In the genomic region with DNA sequence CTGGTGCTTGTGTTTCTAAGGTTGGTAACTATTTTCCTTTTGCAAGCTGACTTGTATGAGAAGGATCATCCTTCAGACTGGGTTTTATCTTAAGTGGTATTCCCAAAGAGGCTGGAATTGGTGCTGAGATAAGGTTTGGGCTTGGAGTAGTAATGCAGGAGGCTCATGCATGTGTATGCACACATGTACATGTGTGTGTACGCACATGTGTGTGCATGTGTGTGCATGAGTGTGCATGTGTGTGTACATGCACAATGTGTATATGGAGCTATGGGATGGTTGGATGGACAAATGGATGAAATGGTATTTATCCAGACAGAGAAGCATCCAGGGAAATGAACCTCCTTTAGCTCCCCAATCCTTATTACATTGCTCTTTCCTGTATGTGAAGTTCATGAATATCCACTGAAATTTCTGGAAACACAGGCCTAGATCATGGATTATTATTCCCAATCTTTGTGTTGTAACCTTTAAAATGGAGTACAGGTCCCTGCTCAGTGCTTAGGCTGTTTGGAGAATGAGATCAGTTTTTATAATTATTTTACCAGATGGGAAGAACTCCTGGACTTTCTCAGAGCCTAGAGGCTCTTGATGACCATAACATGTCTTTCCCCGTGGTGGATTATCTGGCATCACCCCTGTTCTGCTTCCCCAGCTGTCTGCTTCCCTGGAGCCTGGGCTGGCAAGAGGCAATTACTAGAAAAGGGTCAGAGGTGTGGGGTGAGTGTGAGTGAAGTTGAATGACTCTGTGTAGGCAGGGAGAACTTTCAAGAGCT, we compare ENCODE assay signal across 17 cellular contexts.
DNase-seq lines count a peak whose midpoint lies in the region; ATAC-seq, FAIRE-seq and TF ChIP-seq lines count a peak whose summit lies in the region.
"Had no signal": no experiment of that assay in that cellular context is flagged by ENCODE, and none has a peak within 500 bp of the region (broad histone marks: within the 10 kb centered on the region; RNA-seq: fewer than 3 reads in every experiment).

No MANE protein-coding gene starts in this region.

- H3F3A ChIP-seq in SK-N-SH (replicated peaks; ENCODE audit: insufficient read depth) = peaks cover 11% of the 10 kb centered on the region

- H3K27ac ChIP-seq in SK-N-SH (ENCODE audit: low read depth in 2 of 2, low read length in 1 of 2) (no peak overlapping the region), right atrium auricular region (no peak overlapping the region)
- H3K27ac ChIP-seq: A549, BLaER1 had no signal

- H3K36me3 Mint-ChIP-seq in neural crest cell (ENCODE audit: low read depth) = peaks cover 3% of the 10 kb centered on the region
- H3K36me3 Mint-ChIP-seq: CD14-positive monocyte; CD4-positive, alpha-beta memory T cell had no signal

- H3K9me2 ChIP-seq in SK-N-SH = no peaks in the 10 kb centered on the region

- no peaks in the 10 kb centered on the region for H3K9me3 Mint-ChIP-seq in neural crest cell

- DNase-seq in SK-N-SH (peak; percentile 16), left ventricle myocardium superior (no peak), right atrium auricular region (ENCODE audit: low spot score) (no peak), SK-N-DZ (ENCODE audit: low spot score) (peak; percentile 41), neural crest cell (ENCODE audit: low read depth, low spot score) (no peak), frontal cortex (ENCODE audit: low spot score in 2 of 2) (no peak)
- DNase-seq: AML-193; CD4-positive, alpha-beta memory T cell; DMS53; DND-41 had no signal

- H3K27me3 ChIP-seq in SK-N-SH (ENCODE audit: insufficient read depth) (no peaks in the 10 kb centered on the region), right atrium auricular region (no peaks in the 10 kb centered on the region)
- H3K27me3 ChIP-seq: BLaER1 had no signal

- intact Hi-C loops in left ventricle myocardium superior (cut with micrococcal nuclease) = no loop called here

- peaks cover 11 to 12% of the 10 kb centered on the region in 2 experiments; a peak in 3 of 4 replicates for H3K4me1 ChIP-seq in SK-N-SH (ENCODE audit: control insufficient read depth in 1 of 2, insufficient read depth in 2 of 2, low read depth in 1 of 2, low read length in 1 of 2)
- H3K4me1 ChIP-seq in right atrium auricular region = no peaks in the 10 kb centered on the region
- H3K4me1 ChIP-seq: BLaER1, HAP-1 had no signal

- POLR2A ChIA-PET in SK-N-SH (lab: Yijun Ruan, JAX) = no interaction called here

- H3K4me2 ChIP-seq in SK-N-SH = no peak overlapping the region
- H3K4me2 ChIP-seq: A549, BLaER1 had no signal

- CTCF ChIA-PET in SK-N-SH (lab: Yijun Ruan, JAX) = interaction anchor here (0.9 kb wide), 1 partner anchor 12 kb away, joined by 7 read pairs; no protein-coding TSS in a partner anchor

- no peaks in the 10 kb centered on the region for H3K4me1 Mint-ChIP-seq in neural crest cell
- H3K4me1 Mint-ChIP-seq: CD14-positive monocyte; CD4-positive, alpha-beta memory T cell had no signal

- no peak for TF ChIP-seq EP300 in SK-N-SH (IDR thresholded peaks at IDR 0.05; ENCODE audit: borderline replicate concordance in 1 of 2, low read depth in 1 of 2, low read length in 1 of 2)

- no peaks in the 10 kb centered on the region for H4K20me1 ChIP-seq in SK-N-SH (ENCODE audit: insufficient read depth)
- H4K20me1 ChIP-seq: BLaER1 had no signal

- H3K4me3 ChIP-seq in SK-N-SH (ENCODE audit: low read depth in 2 of 2, low read length in 1 of 2) = no peak overlapping the region
- no peak overlapping the region for H3K4me3 ChIP-seq in right atrium auricular region
- H3K4me3 ChIP-seq: A549, BLaER1, GM12878, HAP-1 had no signal

- H3K36me3 ChIP-seq in SK-N-SH (replicated peaks in 1 of 2; ENCODE audit: control insufficient read depth in 1 of 2, insufficient read depth in 2 of 2, low read length in 1 of 2) (no peaks in the 10 kb centered on the region), right atrium auricular region (no peaks in the 10 kb centered on the region)
- H3K36me3 ChIP-seq: BLaER1, HAP-1 had no signal

- H3K4me3 Mint-ChIP-seq in neural crest cell = no peak overlapping the region
- H3K4me3 Mint-ChIP-seq: CD14-positive monocyte; CD4-positive, alpha-beta memory T cell had no signal

- H3K9me3 ChIP-seq in SK-N-SH = no peaks in the 10 kb centered on the region
- peaks cover 0 to 9% of the 10 kb centered on the region in 2 donors for H3K9me3 ChIP-seq in right atrium auricular region
- H3K9me3 ChIP-seq: HAP-1 had no signal

- H3K27me3 Mint-ChIP-seq in neural crest cell (ENCODE audit: low read depth) = no peaks in the 10 kb centered on the region

- TF ChIP-seq RAD21 in SK-N-SH (IDR thresholded peaks at IDR 0.05; ENCODE audit: low read length) = no peak

- TF ChIP-seq CTCF in SK-N-SH (IDR thresholded peaks at IDR 0.05) = no peak
- TF ChIP-seq CTCF in right atrium auricular region (IDR thresholded peaks at IDR 0.05) = no peak
- no peak for TF ChIP-seq CTCF in neural crest cell (conservative IDR thresholded peaks at IDR 0.05)

- H2AFZ ChIP-seq in SK-N-SH (ENCODE audit: low read depth) = no peak overlapping the region

- H3K79me2 ChIP-seq in SK-N-SH (ENCODE audit: insufficient read depth) = no peaks in the 10 kb centered on the region

- H3K9ac ChIP-seq in SK-N-SH = no peak overlapping the region
- H3K9ac ChIP-seq: BLaER1 had no signal

- peak overlapping the region; percentile 35 for H3K27ac Mint-ChIP-seq in neural crest cell (ENCODE audit: unreplicated experiment)
- H3K27ac Mint-ChIP-seq: CD14-positive monocyte; CD4-positive, alpha-beta memory T cell had no signal

- 56% methylated on average over 2 of the region's 2 CpGs for WGBS in SK-N-SH (ENCODE audit: low lambda C conversion rate)

- no peak for ATAC-seq in SK-N-SH treated with all-trans-retinoic acid at 6 μM for 48 hours
- peak; percentile 47 for ATAC-seq in left ventricle myocardium superior
- no peak for ATAC-seq in HG02840 (IDR thresholded peaks at IDR 0.05; ENCODE audit: low FRiP score, unreplicated experiment)
- ATAC-seq: A549, GM12878 had no signal

- FAIRE-seq in frontal cortex (lab: Jason Lieb, UNC) = no peak
- FAIRE-seq: A549, GM12878 had no signal

TF ChIP-seq in SK-N-SH, 30 proteins besides CTCF, POLR2A, EP300 and RAD21:
- TF ChIP-seq POLR2AphosphoS5 (IDR thresholded peaks at IDR 0.05; ENCODE audit: low read depth, low read length) (no peak), RCOR1 (IDR thresholded peaks at IDR 0.05; ENCODE audit: low read length) (no peak)

TF ChIP-seq in SK-N-SH treated with all-trans-retinoic acid at 6 μM for 48 hours, 23 proteins besides CTCF, POLR2A, EP300 and RAD21:
- TF ChIP-seq ZFP3 (CRISPR knock-in tag; IDR thresholded peaks at IDR 0.05) (no peak), OSR1 (CRISPR knock-in tag; IDR thresholded peaks at IDR 0.05) (no peak), TCF4 (CRISPR knock-in tag; IDR thresholded peaks at IDR 0.05; ENCODE audit: borderline replicate concordance) (no peak)
- TF ChIP-seq, protein P1, sequence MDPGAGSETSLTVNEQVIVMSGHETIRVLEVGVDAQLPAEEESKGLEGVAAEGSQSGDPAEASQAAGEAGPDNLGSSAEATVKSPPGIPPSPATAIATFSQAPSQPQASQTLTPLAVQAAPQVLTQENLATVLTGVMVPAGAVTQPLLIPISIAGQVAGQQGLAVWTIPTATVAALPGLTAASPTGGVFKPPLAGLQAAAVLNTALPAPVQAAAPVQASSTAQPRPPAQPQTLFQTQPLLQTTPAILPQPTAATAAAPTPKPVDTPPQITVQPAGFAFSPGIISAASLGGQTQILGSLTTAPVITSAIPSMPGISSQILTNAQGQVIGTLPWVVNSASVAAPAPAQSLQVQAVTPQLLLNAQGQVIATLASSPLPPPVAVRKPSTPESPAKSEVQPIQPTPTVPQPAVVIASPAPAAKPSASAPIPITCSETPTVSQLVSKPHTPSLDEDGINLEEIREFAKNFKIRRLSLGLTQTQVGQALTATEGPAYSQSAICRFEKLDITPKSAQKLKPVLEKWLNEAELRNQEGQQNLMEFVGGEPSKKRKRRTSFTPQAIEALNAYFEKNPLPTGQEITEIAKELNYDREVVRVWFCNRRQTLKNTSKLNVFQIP (CRISPR knock-in tag; IDR thresholded peaks at IDR 0.05; ENCODE audit: borderline replicate concordance, low read depth) = no peak
- TF ChIP-seq, protein P2, sequence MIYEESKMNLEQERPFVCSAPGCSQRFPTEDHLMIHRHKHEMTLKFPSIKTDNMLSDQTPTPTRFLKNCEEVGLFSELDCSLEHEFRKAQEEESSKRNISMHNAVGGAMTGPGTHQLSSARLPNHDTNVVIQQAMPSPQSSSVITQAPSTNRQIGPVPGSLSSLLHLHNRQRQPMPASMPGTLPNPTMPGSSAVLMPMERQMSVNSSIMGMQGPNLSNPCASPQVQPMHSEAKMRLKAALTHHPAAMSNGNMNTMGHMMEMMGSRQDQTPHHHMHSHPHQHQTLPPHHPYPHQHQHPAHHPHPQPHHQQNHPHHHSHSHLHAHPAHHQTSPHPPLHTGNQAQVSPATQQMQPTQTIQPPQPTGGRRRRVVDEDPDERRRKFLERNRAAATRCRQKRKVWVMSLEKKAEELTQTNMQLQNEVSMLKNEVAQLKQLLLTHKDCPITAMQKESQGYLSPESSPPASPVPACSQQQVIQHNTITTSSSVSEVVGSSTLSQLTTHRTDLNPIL (CRISPR knock-in tag; IDR thresholded peaks at IDR 0.05; ENCODE audit: low read depth) = no peak
- TF ChIP-seq, protein P3, sequence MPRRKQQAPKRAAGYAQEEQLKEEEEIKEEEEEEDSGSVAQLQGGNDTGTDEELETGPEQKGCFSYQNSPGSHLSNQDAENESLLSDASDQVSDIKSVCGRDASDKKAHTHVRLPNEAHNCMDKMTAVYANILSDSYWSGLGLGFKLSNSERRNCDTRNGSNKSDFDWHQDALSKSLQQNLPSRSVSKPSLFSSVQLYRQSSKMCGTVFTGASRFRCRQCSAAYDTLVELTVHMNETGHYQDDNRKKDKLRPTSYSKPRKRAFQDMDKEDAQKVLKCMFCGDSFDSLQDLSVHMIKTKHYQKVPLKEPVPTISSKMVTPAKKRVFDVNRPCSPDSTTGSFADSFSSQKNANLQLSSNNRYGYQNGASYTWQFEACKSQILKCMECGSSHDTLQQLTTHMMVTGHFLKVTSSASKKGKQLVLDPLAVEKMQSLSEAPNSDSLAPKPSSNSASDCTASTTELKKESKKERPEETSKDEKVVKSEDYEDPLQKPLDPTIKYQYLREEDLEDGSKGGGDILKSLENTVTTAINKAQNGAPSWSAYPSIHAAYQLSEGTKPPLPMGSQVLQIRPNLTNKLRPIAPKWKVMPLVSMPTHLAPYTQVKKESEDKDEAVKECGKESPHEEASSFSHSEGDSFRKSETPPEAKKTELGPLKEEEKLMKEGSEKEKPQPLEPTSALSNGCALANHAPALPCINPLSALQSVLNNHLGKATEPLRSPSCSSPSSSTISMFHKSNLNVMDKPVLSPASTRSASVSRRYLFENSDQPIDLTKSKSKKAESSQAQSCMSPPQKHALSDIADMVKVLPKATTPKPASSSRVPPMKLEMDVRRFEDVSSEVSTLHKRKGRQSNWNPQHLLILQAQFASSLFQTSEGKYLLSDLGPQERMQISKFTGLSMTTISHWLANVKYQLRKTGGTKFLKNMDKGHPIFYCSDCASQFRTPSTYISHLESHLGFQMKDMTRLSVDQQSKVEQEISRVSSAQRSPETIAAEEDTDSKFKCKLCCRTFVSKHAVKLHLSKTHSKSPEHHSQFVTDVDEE (CRISPR knock-in tag; IDR thresholded peaks at IDR 0.05) = no peak

Comparison
In these comparisons a context has a peak if more than half of its experiments do, and no peak if none do; other contexts are left out.
1. DNase-seq: peak in SK-N-SH (single experiment) and SK-N-DZ (single experiment); none in left ventricle myocardium superior (single experiment), right atrium auricular region (single experiment), neural crest cell (single experiment) and frontal cortex (0 of 2).